Comparison of ENCODE assay signal across 8 cellular contexts in genomic region chr1:220044683-220045355, GRCh38. TPM values are rescaled to one million over a fixed set of nuclear protein-coding genes. Genes with fewer than 3 reads are reported as not detected.
DNase-seq lines count a peak whose midpoint lies in the region; ATAC-seq and TF ChIP-seq lines count a peak whose summit lies in the region.

No MANE protein-coding gene starts in this region.

- H3K36me3 ChIP-seq in Panc1 (ENCODE audit: control insufficient read depth, insufficient read depth, low read length) (peaks cover 10% of the 10 kb centered on the region), esophagus muscularis mucosa (peaks cover 2 to 18% (median 7%) of the 10 kb centered on the region in 4 donors), gastrocnemius medialis (peaks cover 0 to 6% of the 10 kb centered on the region in 2 donors)

- H3K27ac ChIP-seq in Panc1 (ENCODE audit: low read length) (peak overlapping the region; percentile 95), esophagus muscularis mucosa (replicated peaks in 1 of 4) (peak overlapping the region; percentile 82 to 94 (median 90)), gastrocnemius medialis (peak overlapping the region; percentile 87 to 90 (median 87))

- peaks cover 4% of the 10 kb centered on the region; the same call in 1 of the 2 replicates for H3K4me1 ChIP-seq in Panc1 (ENCODE audit: control insufficient read depth, insufficient read depth, low read length)
- peaks cover 10 to 29% (median 28%) of the 10 kb centered on the region in 4 donors for H3K4me1 ChIP-seq in esophagus muscularis mucosa
- peaks cover 15 to 20% of the 10 kb centered on the region in 2 donors for H3K4me1 ChIP-seq in gastrocnemius medialis

- DNase-seq in DMS 273 (lab: John Stamatoyannopoulos, UW; ENCODE audit: unreplicated experiment) (peak; percentile 10), DMS 273 treated with DMSO at 0.1 percent for 48 hours (lab: John Stamatoyannopoulos, UW) (no peak), Panc1 (ENCODE audit: low read depth, low spot score) (no peak), esophagus muscularis mucosa (ENCODE audit: extremely low spot score) (no peak), gastrocnemius medialis (no peak)

- no peak for TF ChIP-seq CTCF in Panc1 (IDR thresholded peaks at IDR 0.05)
- TF ChIP-seq CTCF in esophagus muscularis mucosa (IDR thresholded peaks at IDR 0.05), result no peak
- TF ChIP-seq CTCF in gastrocnemius medialis (IDR thresholded peaks at IDR 0.05 in 4 of 5, conservative IDR thresholded peaks at IDR 0.05 in 1 of 5), result no peak

- POLR2A ChIA-PET in Panc1 (lab: Charles Lee), result no interaction called here

- no peaks in the 10 kb centered on the region for H3K27me3 ChIP-seq in Panc1 (ENCODE audit: control insufficient read depth, insufficient read depth, low read length)
- H3K27me3 ChIP-seq in esophagus muscularis mucosa, result no peaks in the 10 kb centered on the region
- no peaks in the 10 kb centered on the region for H3K27me3 ChIP-seq in gastrocnemius medialis

- no peak for ATAC-seq in Panc1
- ATAC-seq in gastrocnemius medialis, result no peak
- ATAC-seq in HG02571 (IDR thresholded peaks at IDR 0.05; ENCODE audit: unreplicated experiment), result no peak
- no peak for ATAC-seq in GM18505 (IDR thresholded peaks at IDR 0.05; ENCODE audit: unreplicated experiment)
- no peak for ATAC-seq in GM18519 (IDR thresholded peaks at IDR 0.05; ENCODE audit: low FRiP score, unreplicated experiment)

- no TSS peak for BruUV-seq in Panc1 (replicated peaks; lab: Mats Ljungman, UMichigan)

- TF ChIP-seq EP300 in esophagus muscularis mucosa (IDR thresholded peaks at IDR 0.05), result no peak

- CTCF ChIA-PET in Panc1 (lab: Charles Lee), result no interaction called here

- H3K9me3 ChIP-seq in Panc1 (ENCODE audit: control insufficient read depth, insufficient read depth, low read depth, low read length) (no peaks in the 10 kb centered on the region), esophagus muscularis mucosa (no peaks in the 10 kb centered on the region), gastrocnemius medialis (no peaks in the 10 kb centered on the region)

- H3K4me3 ChIP-seq in Panc1 (ENCODE audit: low read depth in 2 of 2, low read length in 2 of 2), result peak overlapping the region; percentile 86 to 92
- peak overlapping the region; percentile 70 to 93 (median 84) for H3K4me3 ChIP-seq in esophagus muscularis mucosa
- peak overlapping the region; percentile 72 to 93 (median 86) for H3K4me3 ChIP-seq in gastrocnemius medialis

- 81% methylated on average over 4 of the region's 4 CpGs for WGBS in esophagus muscularis mucosa

- TF ChIP-seq POLR2A in esophagus muscularis mucosa (IDR thresholded peaks at IDR 0.05; ENCODE audit: low read depth) (no peak), gastrocnemius medialis (IDR thresholded peaks at IDR 0.05) (no peak), GM18505 (IDR thresholded peaks at IDR 0.05; ENCODE audit: borderline replicate concordance, extremely low read depth, insufficient read depth, insufficient read length) (no peak)

- intact Hi-C loops in Panc1 (cut with micrococcal nuclease; ENCODE audit: unreplicated experiment) (no loop called here), esophagus muscularis mucosa (cut with DNase I) (loop anchor here (5.0 kb wide), 1 partner anchor 42 kb away; the partner anchor contains the start of gene BPNT1), gastrocnemius medialis (cut with DNase I; ENCODE audit: low total_unique reads) (no loop called here)

- in situ Hi-C loops in Panc1 (cut with HindIII; ENCODE audit: low pct_unique_long_range_greater_than_20kb, low sequenced_read_pairs) (no loop called here), gastrocnemius medialis (cut with MboI; ENCODE audit: low sequenced_read_pairs in 4 of 4) (no loop called here)

RNA-seq across cellular contexts. Expression of gene EPRS1, which starts 1.5 kb away (rescaled TPM):
- total RNA-seq in Panc1 (2021; ENCODE audit: unreplicated experiment) (143 TPM), esophagus muscularis mucosa (10 to 100 TPM; 30.3 to 46.1 (median 40.9) TPM), gastrocnemius medialis (10 to 100 TPM; 47.4 to 89.6 (median 73.9) TPM)
- 120 TPM for polyA plus RNA-seq in Panc1 (2012; ENCODE audit: insufficient read length)

RNA-seq across cellular contexts. Expression of gene BPNT1, which starts 44.8 kb away (rescaled TPM):
- 20.8 TPM for total RNA-seq in Panc1 (2021; ENCODE audit: unreplicated experiment)
- polyA plus RNA-seq in Panc1 (2012; ENCODE audit: insufficient read length), result 24.5 TPM
- total RNA-seq in esophagus muscularis mucosa, result 10 to 100 TPM; 11.2 to 14.3 (median 12.6) TPM
- total RNA-seq in gastrocnemius medialis, result 10 to 100 TPM in 1 of 4 donors, 1 to 10 TPM in 3; 5.2 to 27.5 (median 9.2) TPM

RNA-seq across cellular contexts. Expression of gene IARS2, which starts 49.1 kb away (rescaled TPM):
- total RNA-seq in Panc1 (2021; ENCODE audit: unreplicated experiment) (106 TPM), esophagus muscularis mucosa (10 to 100 TPM; 54.8 to 87.7 (median 75.4) TPM), gastrocnemius medialis (10 to 100 TPM; 64.7 to 83.6 (median 74.6) TPM)
- polyA plus RNA-seq in Panc1 (2012; ENCODE audit: insufficient read length), result 68.6 TPM
